In genomic region chr11:95790933-95791247, GRCh38 we compare ENCODE assay signal across 1 cellular context.
TF ChIP-seq lines count a peak whose summit lies in the region.

No MANE protein-coding gene starts in this region.

TF ChIP-seq in HepG2, 621 proteins besides CTCF, POLR2A, EP300 and RAD21 (continued from another document):
- TF ChIP-seq, protein P1, sequence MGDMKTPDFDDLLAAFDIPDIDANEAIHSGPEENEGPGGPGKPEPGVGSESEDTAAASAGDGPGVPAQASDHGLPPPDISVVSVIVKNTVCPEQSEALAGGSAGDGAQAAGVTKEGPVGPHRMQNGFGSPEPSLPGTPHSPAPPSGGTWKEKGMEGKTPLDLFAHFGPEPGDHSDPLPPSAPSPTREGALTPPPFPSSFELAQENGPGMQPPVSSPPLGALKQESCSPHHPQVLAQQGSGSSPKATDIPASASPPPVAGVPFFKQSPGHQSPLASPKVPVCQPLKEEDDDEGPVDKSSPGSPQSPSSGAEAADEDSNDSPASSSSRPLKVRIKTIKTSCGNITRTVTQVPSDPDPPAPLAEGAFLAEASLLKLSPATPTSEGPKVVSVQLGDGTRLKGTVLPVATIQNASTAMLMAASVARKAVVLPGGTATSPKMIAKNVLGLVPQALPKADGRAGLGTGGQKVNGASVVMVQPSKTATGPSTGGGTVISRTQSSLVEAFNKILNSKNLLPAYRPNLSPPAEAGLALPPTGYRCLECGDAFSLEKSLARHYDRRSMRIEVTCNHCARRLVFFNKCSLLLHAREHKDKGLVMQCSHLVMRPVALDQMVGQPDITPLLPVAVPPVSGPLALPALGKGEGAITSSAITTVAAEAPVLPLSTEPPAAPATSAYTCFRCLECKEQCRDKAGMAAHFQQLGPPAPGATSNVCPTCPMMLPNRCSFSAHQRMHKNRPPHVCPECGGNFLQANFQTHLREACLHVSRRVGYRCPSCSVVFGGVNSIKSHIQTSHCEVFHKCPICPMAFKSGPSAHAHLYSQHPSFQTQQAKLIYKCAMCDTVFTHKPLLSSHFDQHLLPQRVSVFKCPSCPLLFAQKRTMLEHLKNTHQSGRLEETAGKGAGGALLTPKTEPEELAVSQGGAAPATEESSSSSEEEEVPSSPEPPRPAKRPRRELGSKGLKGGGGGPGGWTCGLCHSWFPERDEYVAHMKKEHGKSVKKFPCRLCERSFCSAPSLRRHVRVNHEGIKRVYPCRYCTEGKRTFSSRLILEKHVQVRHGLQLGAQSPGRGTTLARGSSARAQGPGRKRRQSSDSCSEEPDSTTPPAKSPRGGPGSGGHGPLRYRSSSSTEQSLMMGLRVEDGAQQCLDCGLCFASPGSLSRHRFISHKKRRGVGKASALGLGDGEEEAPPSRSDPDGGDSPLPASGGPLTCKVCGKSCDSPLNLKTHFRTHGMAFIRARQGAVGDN (CRISPR knock-in tag; IDR thresholded peaks at IDR 0.05), result 0 out of 2 replicates have a peak, but pooled peaks have one; percentile 5
- TF ChIP-seq NFYB (CRISPR knock-in tag; IDR thresholded peaks at IDR 0.05) (peak; percentile 44), ZFP62 (CRISPR knock-in tag; IDR thresholded peaks at IDR 0.05) (0 out of 2 replicates have a peak, but pooled peaks have one; percentile 16), ZNF709 (CRISPR knock-in tag; IDR thresholded peaks at IDR 0.05) (no peak), ARID2 (CRISPR knock-in tag; IDR thresholded peaks at IDR 0.05; ENCODE audit: borderline replicate concordance) (peak; percentile 76; the same call in 1 of the 2 replicates), ZFP90 (CRISPR knock-in tag; IDR thresholded peaks at IDR 0.05; ENCODE audit: borderline replicate concordance) (peak; percentile 82; the same call in 1 of the 2 replicates), LCORL (IDR thresholded peaks at IDR 0.05) (0 out of 2 replicates have a peak, but pooled peaks have one; percentile 7), LCORL (CRISPR knock-in tag; IDR thresholded peaks at IDR 0.05) (no peak), TAF1 (CRISPR knock-in tag; IDR thresholded peaks at IDR 0.05) (peak; percentile 21; the same call in 1 of the 2 replicates), MED13 (CRISPR knock-in tag; IDR thresholded peaks at IDR 0.05) (0 out of 2 replicates have a peak, but pooled peaks have one; percentile 33), MYC (CRISPR knock-in tag; IDR thresholded peaks at IDR 0.05; ENCODE audit: borderline replicate concordance) (peak; percentile 48; the same call in 1 of the 2 replicates), SMYD3 (CRISPR knock-in tag; IDR thresholded peaks at IDR 0.05) (0 out of 2 replicates have a peak, but pooled peaks have one; percentile 27), ZNF776 (CRISPR knock-in tag; IDR thresholded peaks at IDR 0.05) (no peak), ZNF790 (CRISPR knock-in tag; IDR thresholded peaks at IDR 0.05; ENCODE audit: borderline replicate concordance) (0 out of 2 replicates have a peak, but pooled peaks have one; percentile 4), JUND (CRISPR knock-in tag; IDR thresholded peaks at IDR 0.05) (no peak), ZNF777 (CRISPR knock-in tag; IDR thresholded peaks at IDR 0.05) (peak; percentile 61; the same call in 1 of the 2 replicates), NCOA5 (CRISPR knock-in tag; IDR thresholded peaks at IDR 0.05) (0 out of 2 replicates have a peak, but pooled peaks have one; percentile 26)
- TF ChIP-seq, protein P2, sequence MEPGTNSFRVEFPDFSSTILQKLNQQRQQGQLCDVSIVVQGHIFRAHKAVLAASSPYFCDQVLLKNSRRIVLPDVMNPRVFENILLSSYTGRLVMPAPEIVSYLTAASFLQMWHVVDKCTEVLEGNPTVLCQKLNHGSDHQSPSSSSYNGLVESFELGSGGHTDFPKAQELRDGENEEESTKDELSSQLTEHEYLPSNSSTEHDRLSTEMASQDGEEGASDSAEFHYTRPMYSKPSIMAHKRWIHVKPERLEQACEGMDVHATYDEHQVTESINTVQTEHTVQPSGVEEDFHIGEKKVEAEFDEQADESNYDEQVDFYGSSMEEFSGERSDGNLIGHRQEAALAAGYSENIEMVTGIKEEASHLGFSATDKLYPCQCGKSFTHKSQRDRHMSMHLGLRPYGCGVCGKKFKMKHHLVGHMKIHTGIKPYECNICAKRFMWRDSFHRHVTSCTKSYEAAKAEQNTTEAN (CRISPR knock-in tag; conservative IDR thresholded peaks at IDR 0.05), result 0 out of 2 replicates have a peak, but pooled peaks have one; percentile 29
- TF ChIP-seq, protein P3, sequence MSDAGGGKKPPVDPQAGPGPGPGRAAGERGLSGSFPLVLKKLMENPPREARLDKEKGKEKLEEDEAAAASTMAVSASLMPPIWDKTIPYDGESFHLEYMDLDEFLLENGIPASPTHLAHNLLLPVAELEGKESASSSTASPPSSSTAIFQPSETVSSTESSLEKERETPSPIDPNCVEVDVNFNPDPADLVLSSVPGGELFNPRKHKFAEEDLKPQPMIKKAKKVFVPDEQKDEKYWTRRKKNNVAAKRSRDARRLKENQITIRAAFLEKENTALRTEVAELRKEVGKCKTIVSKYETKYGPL (CRISPR knock-in tag; IDR thresholded peaks at IDR 0.05), result 0 out of 2 replicates have a peak, but pooled peaks have one; percentile 64
- TF ChIP-seq, protein P4, sequence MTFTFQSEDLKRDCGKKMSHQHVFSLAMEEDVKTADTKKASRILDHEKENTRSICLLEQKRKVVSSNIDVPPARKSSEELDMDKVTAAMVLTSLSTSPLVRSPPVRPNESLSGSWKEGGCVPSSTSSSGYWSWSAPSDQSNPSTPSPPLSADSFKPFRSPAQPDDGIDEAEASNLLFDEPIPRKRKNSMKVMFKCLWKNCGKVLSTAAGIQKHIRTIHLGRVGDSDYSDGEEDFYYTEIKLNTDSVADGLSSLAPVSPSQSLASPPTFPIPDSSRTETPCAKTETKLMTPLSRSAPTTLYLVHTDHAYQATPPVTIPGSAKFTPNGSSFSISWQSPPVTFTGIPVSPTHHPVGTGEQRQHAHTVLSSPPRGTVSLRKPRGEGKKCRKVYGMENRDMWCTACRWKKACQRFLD (CRISPR knock-in tag; IDR thresholded peaks at IDR 0.05; ENCODE audit: borderline replicate concordance), result 0 out of 2 replicates have a peak, but pooled peaks have one; percentile 1
